ENCODE assay signal across 27 cellular contexts in the genomic region with DNA sequence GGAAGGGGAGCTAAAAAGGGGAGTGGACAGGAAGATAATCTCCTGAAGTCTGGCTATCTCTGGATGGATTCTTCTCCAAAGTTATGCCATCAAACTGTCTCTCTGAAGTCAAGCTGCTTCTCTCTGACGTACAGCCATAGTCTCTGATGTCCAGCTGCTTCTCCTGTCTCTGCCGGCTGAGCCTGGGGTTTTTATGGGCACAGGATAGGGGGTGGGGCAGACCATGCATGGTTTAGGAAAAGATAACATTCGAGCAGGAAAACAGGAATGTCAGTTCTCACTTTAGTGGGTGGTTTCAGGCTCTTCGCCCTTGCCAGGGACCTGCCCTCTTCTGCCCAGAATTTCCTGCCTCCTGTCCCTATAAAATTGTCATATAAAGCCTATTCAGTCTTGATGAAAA.
"Had no signal": no experiment of that assay in that cellular context is flagged by ENCODE, and none has a peak within 500 bp of the region (broad histone marks: within the 10 kb centered on the region; RNA-seq: fewer than 3 reads in every experiment).

No MANE protein-coding gene starts in this region.

- DNase-seq: hippocampal formation; kidney; left colon; left lung; midbrain; mucosa of descending colon; naive thymus-derived CD4-positive, alpha-beta T cell; ovary; retina; right cardiac atrium; stimulated activated CD4-positive, alpha-beta T cell treated with anti-CD3 and anti-CD28 coated beads, Interleukin-12 subunit alpha, Interleukin-12 subunit beta, amount 100 ng/mL, for 4 hours; stimulated activated CD4-positive, alpha-beta T cell treated with anti-CD3 and anti-CD28 coated beads, Interleukin-15, amount 100 ng/mL, for 24 hours; stimulated activated CD4-positive, alpha-beta T cell treated with anti-CD3 and anti-CD28 coated beads, Interleukin-2, amount 100 ng/mL, for 24 hours; stimulated activated CD4-positive, alpha-beta T cell treated with anti-CD3 and anti-CD28 coated beads, Interleukin-4, amount 100 ng/mL, for 1 hour; stimulated activated naive B cell treated with anti-CD40 and anti-IgM and Interleukin-4, amounts not matched to agents 10 μg/mL and 1 μg/mL and 100 μg/mL, for 72 hours; stimulated activated naive CD8-positive, alpha-beta T cell treated with anti-CD3 and anti-CD28 coated beads, Interleukin-15, Interleukin-2, amounts not matched to agents 100 U/mL and 50 U/mL, for 24 hours; stomach; testis; thyroid gland; transverse colon; upper lobe of left lung had no signal

- FAIRE-seq: kidney had no signal

- H3K27ac Mint-ChIP-seq: naive thymus-derived CD4-positive, alpha-beta T cell; natural killer cell treated with Interleukin-12 subunit alpha and Interleukin-12 subunit beta and Interleukin-15 and Interleukin-18, amount 100 ng/mL, for 72 hours; stimulated activated naive B cell treated with anti-CD40 and anti-IgM and Interleukin-4, amounts not matched to agents 10 μg/mL and 1 μg/mL and 100 μg/mL, for 72 hours had no signal

- H3K4me3 ChIP-seq: left lung, lung, mucosa of descending colon, ovary, prostate gland, skin epidermis, stomach, testis, thyroid gland, transverse colon, upper lobe of left lung, vagina had no signal

- H3K36me3 Mint-ChIP-seq: naive thymus-derived CD4-positive, alpha-beta T cell; natural killer cell treated with Interleukin-12 subunit alpha and Interleukin-12 subunit beta and Interleukin-15 and Interleukin-18, amount 100 ng/mL, for 72 hours; stimulated activated naive B cell treated with anti-CD40 and anti-IgM and Interleukin-4, amounts not matched to agents 10 μg/mL and 1 μg/mL and 100 μg/mL, for 72 hours had no signal

- H3K4me1 ChIP-seq: left lung, prostate gland, stomach, testis, thyroid gland, transverse colon, upper lobe of left lung, vagina had no signal

- H3K27ac ChIP-seq: left lung, ovary, prostate gland, skin epidermis, stomach, testis, thyroid gland, transverse colon, upper lobe of left lung, vagina had no signal

- H3K4me1 Mint-ChIP-seq: naive thymus-derived CD4-positive, alpha-beta T cell; stimulated activated naive B cell treated with anti-CD40 and anti-IgM and Interleukin-4, amounts not matched to agents 10 μg/mL and 1 μg/mL and 100 μg/mL, for 72 hours had no signal

- H3K36me3 ChIP-seq: left lung, ovary, prostate gland, stomach, thyroid gland, transverse colon, upper lobe of left lung, vagina had no signal

- H3K4me3 Mint-ChIP-seq: naive thymus-derived CD4-positive, alpha-beta T cell; natural killer cell treated with Interleukin-12 subunit alpha and Interleukin-12 subunit beta and Interleukin-15 and Interleukin-18, amount 100 ng/mL, for 72 hours; stimulated activated naive B cell treated with anti-CD40 and anti-IgM and Interleukin-4, amounts not matched to agents 10 μg/mL and 1 μg/mL and 100 μg/mL, for 72 hours had no signal

- H3K27me3 ChIP-seq: left lung, ovary, stomach, testis, thyroid gland, transverse colon, upper lobe of left lung, vagina had no signal

- H3K9me3 ChIP-seq: mucosa of descending colon, prostate gland, testis, thyroid gland, transverse colon, vagina had no signal

- ATAC-seq: left colon; left lung; mucosa of descending colon; naive thymus-derived CD4-positive, alpha-beta T cell; natural killer cell treated with Interleukin-12 subunit alpha and Interleukin-12 subunit beta and Interleukin-15 and Interleukin-18, amount 100 ng/mL, for 72 hours; right cardiac atrium; sciatic nerve; stimulated activated naive B cell treated with anti-CD40 and anti-IgM and Interleukin-4, amounts not matched to agents 10 μg/mL and 1 μg/mL and 100 μg/mL, for 72 hours; stimulated activated naive CD8-positive, alpha-beta T cell treated with anti-CD3 and anti-CD28 coated beads, Interleukin-15, Interleukin-2, amounts not matched to agents 100 U/mL and 50 U/mL, for 24 hours had no signal

- H3K27me3 Mint-ChIP-seq: naive thymus-derived CD4-positive, alpha-beta T cell; natural killer cell treated with Interleukin-12 subunit alpha and Interleukin-12 subunit beta and Interleukin-15 and Interleukin-18, amount 100 ng/mL, for 72 hours; stimulated activated naive B cell treated with anti-CD40 and anti-IgM and Interleukin-4, amounts not matched to agents 10 μg/mL and 1 μg/mL and 100 μg/mL, for 72 hours had no signal
